ENCODE assay signal across 1 cellular context in the genomic region with DNA sequence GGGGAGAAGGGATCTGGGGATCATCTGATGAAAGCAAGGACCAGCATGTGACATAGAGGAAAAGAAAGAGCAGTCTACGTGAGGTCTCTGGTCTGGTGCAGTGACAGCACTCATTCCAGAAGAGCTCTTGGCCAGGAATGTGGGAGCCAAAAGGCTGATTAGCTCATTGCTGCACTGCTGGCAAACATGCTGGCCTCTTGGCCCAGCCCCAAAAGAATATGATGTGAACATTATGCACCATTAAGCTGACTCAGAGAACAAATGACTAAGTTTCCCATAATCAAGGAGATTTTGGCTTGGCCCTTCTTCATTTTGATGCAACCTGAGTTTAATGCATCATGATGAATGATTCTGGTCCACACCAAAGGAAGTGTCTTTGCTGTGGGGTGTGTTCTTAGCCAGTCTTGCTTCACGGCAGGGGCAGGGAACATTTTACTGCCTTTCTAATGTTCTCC.
TF ChIP-seq lines count a peak whose summit lies in the region.

No MANE protein-coding gene starts in this region.

TF ChIP-seq in SK-N-SH, 30 proteins besides CTCF, POLR2A, EP300 and RAD21 (continued from another document):
- TF ChIP-seq, protein P1, sequence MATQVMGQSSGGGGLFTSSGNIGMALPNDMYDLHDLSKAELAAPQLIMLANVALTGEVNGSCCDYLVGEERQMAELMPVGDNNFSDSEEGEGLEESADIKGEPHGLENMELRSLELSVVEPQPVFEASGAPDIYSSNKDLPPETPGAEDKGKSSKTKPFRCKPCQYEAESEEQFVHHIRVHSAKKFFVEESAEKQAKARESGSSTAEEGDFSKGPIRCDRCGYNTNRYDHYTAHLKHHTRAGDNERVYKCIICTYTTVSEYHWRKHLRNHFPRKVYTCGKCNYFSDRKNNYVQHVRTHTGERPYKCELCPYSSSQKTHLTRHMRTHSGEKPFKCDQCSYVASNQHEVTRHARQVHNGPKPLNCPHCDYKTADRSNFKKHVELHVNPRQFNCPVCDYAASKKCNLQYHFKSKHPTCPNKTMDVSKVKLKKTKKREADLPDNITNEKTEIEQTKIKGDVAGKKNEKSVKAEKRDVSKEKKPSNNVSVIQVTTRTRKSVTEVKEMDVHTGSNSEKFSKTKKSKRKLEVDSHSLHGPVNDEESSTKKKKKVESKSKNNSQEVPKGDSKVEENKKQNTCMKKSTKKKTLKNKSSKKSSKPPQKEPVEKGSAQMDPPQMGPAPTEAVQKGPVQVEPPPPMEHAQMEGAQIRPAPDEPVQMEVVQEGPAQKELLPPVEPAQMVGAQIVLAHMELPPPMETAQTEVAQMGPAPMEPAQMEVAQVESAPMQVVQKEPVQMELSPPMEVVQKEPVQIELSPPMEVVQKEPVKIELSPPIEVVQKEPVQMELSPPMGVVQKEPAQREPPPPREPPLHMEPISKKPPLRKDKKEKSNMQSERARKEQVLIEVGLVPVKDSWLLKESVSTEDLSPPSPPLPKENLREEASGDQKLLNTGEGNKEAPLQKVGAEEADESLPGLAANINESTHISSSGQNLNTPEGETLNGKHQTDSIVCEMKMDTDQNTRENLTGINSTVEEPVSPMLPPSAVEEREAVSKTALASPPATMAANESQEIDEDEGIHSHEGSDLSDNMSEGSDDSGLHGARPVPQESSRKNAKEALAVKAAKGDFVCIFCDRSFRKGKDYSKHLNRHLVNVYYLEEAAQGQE (IDR thresholded peaks at IDR 0.05; ENCODE audit: low read depth, low read length) = no peak
- TF ChIP-seq, protein P2, sequence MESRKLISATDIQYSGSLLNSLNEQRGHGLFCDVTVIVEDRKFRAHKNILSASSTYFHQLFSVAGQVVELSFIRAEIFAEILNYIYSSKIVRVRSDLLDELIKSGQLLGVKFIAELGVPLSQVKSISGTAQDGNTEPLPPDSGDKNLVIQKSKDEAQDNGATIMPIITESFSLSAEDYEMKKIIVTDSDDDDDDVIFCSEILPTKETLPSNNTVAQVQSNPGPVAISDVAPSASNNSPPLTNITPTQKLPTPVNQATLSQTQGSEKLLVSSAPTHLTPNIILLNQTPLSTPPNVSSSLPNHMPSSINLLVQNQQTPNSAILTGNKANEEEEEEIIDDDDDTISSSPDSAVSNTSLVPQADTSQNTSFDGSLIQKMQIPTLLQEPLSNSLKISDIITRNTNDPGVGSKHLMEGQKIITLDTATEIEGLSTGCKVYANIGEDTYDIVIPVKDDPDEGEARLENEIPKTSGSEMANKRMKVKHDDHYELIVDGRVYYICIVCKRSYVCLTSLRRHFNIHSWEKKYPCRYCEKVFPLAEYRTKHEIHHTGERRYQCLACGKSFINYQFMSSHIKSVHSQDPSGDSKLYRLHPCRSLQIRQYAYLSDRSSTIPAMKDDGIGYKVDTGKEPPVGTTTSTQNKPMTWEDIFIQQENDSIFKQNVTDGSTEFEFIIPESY (IDR thresholded peaks at IDR 0.05; ENCODE audit: borderline replicate concordance, low read depth) = no peak
- TF ChIP-seq SIN3A (IDR thresholded peaks at IDR 0.05; ENCODE audit: borderline replicate concordance, low read depth, low read length) = no peak
- TF ChIP-seq JUND (IDR thresholded peaks at IDR 0.05) = peak; percentile 91
- no peak for TF ChIP-seq FOXJ3 (CRISPR knock-in tag; IDR thresholded peaks at IDR 0.05)
- no peak for TF ChIP-seq MEF2A (IDR thresholded peaks at IDR 0.05; ENCODE audit: borderline replicate concordance, low read depth)
- peak; percentile 100 for TF ChIP-seq NFIC (IDR thresholded peaks at IDR 0.05; ENCODE audit: borderline replicate concordance)
- no peak for TF ChIP-seq NRF1 (IDR thresholded peaks at IDR 0.05; ENCODE audit: low read depth, low read length)
- no peak for TF ChIP-seq ELF1 (IDR thresholded peaks at IDR 0.05)
- TF ChIP-seq FOXM1 (IDR thresholded peaks at IDR 0.05; ENCODE audit: low read depth) = peak; percentile 77; the same call in 1 of the 2 replicates
- TF ChIP-seq TCF12 (IDR thresholded peaks at IDR 0.05) = peak; percentile 95
- TF ChIP-seq MXI1 (IDR thresholded peaks at IDR 0.05; ENCODE audit: low read depth, low read length) = no peak
- TF ChIP-seq GATA2 (CRISPR knock-in tag; IDR thresholded peaks at IDR 0.05) = no peak
- TF ChIP-seq CHD2 (IDR thresholded peaks at IDR 0.05; ENCODE audit: low read length, partially characterized antibody) = no peak
- TF ChIP-seq RFX5 (IDR thresholded peaks at IDR 0.05; ENCODE audit: low read length) = no peak
- TF ChIP-seq, protein P3, sequence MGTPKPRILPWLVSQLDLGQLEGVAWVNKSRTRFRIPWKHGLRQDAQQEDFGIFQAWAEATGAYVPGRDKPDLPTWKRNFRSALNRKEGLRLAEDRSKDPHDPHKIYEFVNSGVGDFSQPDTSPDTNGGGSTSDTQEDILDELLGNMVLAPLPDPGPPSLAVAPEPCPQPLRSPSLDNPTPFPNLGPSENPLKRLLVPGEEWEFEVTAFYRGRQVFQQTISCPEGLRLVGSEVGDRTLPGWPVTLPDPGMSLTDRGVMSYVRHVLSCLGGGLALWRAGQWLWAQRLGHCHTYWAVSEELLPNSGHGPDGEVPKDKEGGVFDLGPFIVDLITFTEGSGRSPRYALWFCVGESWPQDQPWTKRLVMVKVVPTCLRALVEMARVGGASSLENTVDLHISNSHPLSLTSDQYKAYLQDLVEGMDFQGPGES (IDR thresholded peaks at IDR 0.05; ENCODE audit: low read depth, low read length) = no peak
- no peak for TF ChIP-seq YY1 (IDR thresholded peaks at IDR 0.05; ENCODE audit: low read depth)
- TF ChIP-seq RXRA (IDR thresholded peaks at IDR 0.05; ENCODE audit: borderline replicate concordance, low read depth) = no peak; the same call in 1 of the 2 replicates
- TF ChIP-seq, protein P4, sequence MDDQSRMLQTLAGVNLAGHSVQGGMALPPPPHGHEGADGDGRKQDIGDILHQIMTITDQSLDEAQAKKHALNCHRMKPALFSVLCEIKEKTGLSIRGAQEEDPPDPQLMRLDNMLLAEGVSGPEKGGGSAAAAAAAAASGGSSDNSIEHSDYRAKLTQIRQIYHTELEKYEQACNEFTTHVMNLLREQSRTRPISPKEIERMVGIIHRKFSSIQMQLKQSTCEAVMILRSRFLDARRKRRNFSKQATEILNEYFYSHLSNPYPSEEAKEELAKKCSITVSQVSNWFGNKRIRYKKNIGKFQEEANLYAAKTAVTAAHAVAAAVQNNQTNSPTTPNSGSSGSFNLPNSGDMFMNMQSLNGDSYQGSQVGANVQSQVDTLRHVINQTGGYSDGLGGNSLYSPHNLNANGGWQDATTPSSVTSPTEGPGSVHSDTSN (IDR thresholded peaks at IDR 0.05) = peak; percentile 92
- peak; percentile 96 for TF ChIP-seq FOSL2 (IDR thresholded peaks at IDR 0.05; ENCODE audit: borderline replicate concordance, low read depth)
- TF ChIP-seq GABPA (IDR thresholded peaks at IDR 0.05; ENCODE audit: low read depth) = no peak
- TF ChIP-seq TAF1 (IDR thresholded peaks at IDR 0.05; ENCODE audit: borderline replicate concordance, low read depth, low read length) = no peak
